8 cellular contexts compared by ENCODE assay signal in the genomic region with DNA sequence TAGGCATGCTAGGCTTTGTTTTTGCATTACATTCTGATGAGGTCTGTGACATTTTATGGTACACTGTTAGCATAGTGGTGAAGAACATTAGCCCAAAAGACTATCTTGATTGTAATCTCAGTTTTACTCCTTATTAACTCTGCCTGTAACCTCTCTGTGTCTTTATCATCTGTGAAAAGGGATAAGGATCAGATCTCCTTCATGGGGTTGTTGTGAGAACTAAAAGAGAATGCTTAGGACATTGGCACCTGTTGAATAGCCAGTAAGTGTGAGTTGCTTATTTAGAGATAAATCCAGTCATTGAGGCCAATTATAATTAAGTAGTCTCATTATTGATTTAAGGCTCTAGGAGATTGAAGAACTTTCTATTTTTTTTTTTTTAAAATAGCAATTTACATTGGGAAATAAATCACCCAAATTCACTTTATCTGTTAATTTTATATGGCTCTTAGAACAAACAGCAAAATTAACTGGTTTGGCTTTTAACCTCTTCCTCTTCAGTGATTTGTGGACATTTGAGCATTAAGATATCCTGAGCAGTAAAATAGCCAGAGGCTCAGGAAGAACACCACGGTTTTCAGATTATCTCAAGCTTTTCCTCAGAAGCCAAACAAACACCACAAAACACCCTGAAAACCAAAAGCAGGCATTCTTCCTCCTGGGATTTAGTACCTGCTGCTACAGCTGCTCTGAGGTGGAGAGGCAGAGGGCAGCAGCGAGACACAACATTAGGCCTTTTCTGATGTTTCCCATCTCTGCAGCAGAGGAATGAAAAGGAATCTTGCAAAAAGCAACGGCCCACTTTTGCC.
DNase-seq lines count a peak whose midpoint lies in the region; ATAC-seq and TF ChIP-seq lines count a peak whose summit lies in the region.

No MANE protein-coding gene starts in this region.

- no peaks in the 10 kb centered on the region for H3K36me3 Mint-ChIP-seq in stimulated activated memory B cell treated with anti-CD40 and anti-IgM and Interleukin-4, amounts not matched to agents 10 μg/mL and 1 μg/mL and 100 μg/mL, for 72 hours
- peaks cover 3% of the 10 kb centered on the region for H3K36me3 Mint-ChIP-seq in activated T-cell treated with anti-CD3 and anti-CD28 coated beads, Interleukin-2, amount 50 U/mL, for 24 hours (ENCODE audit: low read depth)

- no peaks in the 10 kb centered on the region for H3K9me2 ChIP-seq in SK-N-SH

- peak; percentile 77 for TF ChIP-seq RAD21 in SK-N-SH (IDR thresholded peaks at IDR 0.05; ENCODE audit: low read length)

- CTCF ChIA-PET in A673 (lab: Charles Lee) (interaction anchor here (0.6 kb wide), 1 partner anchor 87 kb away, joined by 3 read pairs; no protein-coding TSS in a partner anchor), SK-N-SH (lab: Yijun Ruan, JAX) (interaction anchor here (0.8 to 1.7 kb wide), 23 partner anchors 8 to 557 kb away, joined by 3 to 12 read pairs (median 4); no protein-coding TSS in a partner anchor)

- no peaks in the 10 kb centered on the region for H3K9me3 ChIP-seq in A673 (ENCODE audit: low read depth, low read length, poor library complexity, severe bottlenecking)
- no peaks in the 10 kb centered on the region for H3K9me3 ChIP-seq in SK-N-SH

- H3K9ac ChIP-seq in SK-N-SH: no peak overlapping the region

- no peaks in the 10 kb centered on the region for H3K27me3 ChIP-seq in A673 (replicated peaks; ENCODE audit: insufficient read depth, low read depth, low read length, poor library complexity)
- no peaks in the 10 kb centered on the region for H3K27me3 ChIP-seq in SK-N-SH (ENCODE audit: insufficient read depth)

- H3K4me3 ChIP-seq in A673 (ENCODE audit: low read depth, low read length, poor library complexity, severe bottlenecking) (no peak overlapping the region), SK-N-SH (ENCODE audit: low read depth in 2 of 2, low read length in 1 of 2) (no peak overlapping the region)

- no peak overlapping the region for H3K4me2 ChIP-seq in SK-N-SH

- no peaks in the 10 kb centered on the region for H3K4me1 Mint-ChIP-seq in stimulated activated memory B cell treated with anti-CD40 and anti-IgM and Interleukin-4, amounts not matched to agents 10 μg/mL and 1 μg/mL and 100 μg/mL, for 72 hours
- H3K4me1 Mint-ChIP-seq in activated T-cell treated with anti-CD3 and anti-CD28 coated beads, Interleukin-2, amount 50 U/mL, for 24 hours (ENCODE audit: low read depth): peaks cover 5% of the 10 kb centered on the region

- no peak overlapping the region for H3K4me3 Mint-ChIP-seq in stimulated activated memory B cell treated with anti-CD40 and anti-IgM and Interleukin-4, amounts not matched to agents 10 μg/mL and 1 μg/mL and 100 μg/mL, for 72 hours
- no peak overlapping the region for H3K4me3 Mint-ChIP-seq in activated T-cell treated with anti-CD3 and anti-CD28 coated beads, Interleukin-2, amount 50 U/mL, for 24 hours

- peak; percentile 67 for TF ChIP-seq CTCF in A673 (conservative IDR thresholded peaks at IDR 0.05; ENCODE audit: low read depth, low read length)
- peak; percentile 52 for TF ChIP-seq CTCF in GM13977 (IDR thresholded peaks at IDR 0.05; ENCODE audit: extremely low read depth, insufficient read depth, missing control alignments)
- peak; percentile 51 for TF ChIP-seq CTCF in SK-N-SH (IDR thresholded peaks at IDR 0.05)

- intact Hi-C loops in A673 (cut with micrococcal nuclease; ENCODE audit: unreplicated experiment): no loop called here

- H3K79me2 ChIP-seq in SK-N-SH (ENCODE audit: insufficient read depth): no peaks in the 10 kb centered on the region

- H3K4me1 ChIP-seq in A673 (ENCODE audit: insufficient read depth, low read length, poor library complexity, severe bottlenecking): peaks cover 28% of the 10 kb centered on the region
- H3K4me1 ChIP-seq in SK-N-SH (ENCODE audit: control insufficient read depth in 1 of 2, insufficient read depth in 2 of 2, low read depth in 1 of 2, low read length in 1 of 2): peaks cover 0 to 13% of the 10 kb centered on the region in 2 experiments; a peak in 2 of 4 replicates

- H3K27ac ChIP-seq in A673 (ENCODE audit: low read depth, low read length, poor library complexity, severe bottlenecking): no peak overlapping the region
- H3K27ac ChIP-seq in SK-N-SH (ENCODE audit: low read depth in 2 of 2, low read length in 1 of 2): no peak overlapping the region

- no peak for TF ChIP-seq EP300 in SK-N-SH (IDR thresholded peaks at IDR 0.05; ENCODE audit: borderline replicate concordance in 1 of 2, low read depth in 1 of 2, low read length in 1 of 2)

- H4K20me1 ChIP-seq in SK-N-SH (ENCODE audit: insufficient read depth): no peaks in the 10 kb centered on the region

- H3K36me3 ChIP-seq in A673 (ENCODE audit: insufficient read depth, low read length, poor library complexity, severe bottlenecking): no peaks in the 10 kb centered on the region
- H3K36me3 ChIP-seq in SK-N-SH (replicated peaks in 1 of 2; ENCODE audit: control insufficient read depth in 1 of 2, insufficient read depth in 2 of 2, low read length in 1 of 2): peaks cover 8 to 14% of the 10 kb centered on the region in 2 experiments

- in situ Hi-C loops in GM13977 (cut with MboI; ENCODE audit: low pct_unique_long_range_greater_than_20kb, low sequenced_read_pairs, unreplicated experiment): no loop called here

- no peaks in the 10 kb centered on the region for H3K9me3 Mint-ChIP-seq in stimulated activated memory B cell treated with anti-CD40 and anti-IgM and Interleukin-4, amounts not matched to agents 10 μg/mL and 1 μg/mL and 100 μg/mL, for 72 hours
- no peaks in the 10 kb centered on the region for H3K9me3 Mint-ChIP-seq in activated T-cell treated with anti-CD3 and anti-CD28 coated beads, Interleukin-2, amount 50 U/mL, for 24 hours

- no peaks in the 10 kb centered on the region for H3K27me3 Mint-ChIP-seq in stimulated activated memory B cell treated with anti-CD40 and anti-IgM and Interleukin-4, amounts not matched to agents 10 μg/mL and 1 μg/mL and 100 μg/mL, for 72 hours
- no peaks in the 10 kb centered on the region for H3K27me3 Mint-ChIP-seq in activated T-cell treated with anti-CD3 and anti-CD28 coated beads, Interleukin-2, amount 50 U/mL, for 24 hours

- no TSS peak for BruUV-seq in A673 (replicated peaks; lab: Mats Ljungman, UMichigan)

- DNase-seq in A673 (ENCODE audit: low spot score) (peak; percentile 59), GM13977 (ENCODE audit: low spot score) (no peak), SK-N-SH (peak; percentile 66), iPS DF 4.7 (ENCODE audit: extremely low read depth, low spot score) (peak; percentile 25)
- DNase-seq in activated effector memory CD4-positive, alpha-beta T cell treated with anti-CD3 and anti-CD28 coated beads, Interleukin-2, amount 50 U/mL, for 16 hours: no peak
- DNase-seq in activated T-cell treated with anti-CD3 and anti-CD28 coated beads, Interleukin-2, amount 50 U/mL, for 24 hours: no peak

- H3F3A ChIP-seq in SK-N-SH (replicated peaks; ENCODE audit: insufficient read depth): no peaks in the 10 kb centered on the region

- no peak for ATAC-seq in stimulated activated memory B cell treated with anti-CD40 and anti-IgM and Interleukin-4, amounts not matched to agents 10 μg/mL and 1 μg/mL and 100 μg/mL, for 72 hours
- no peak for ATAC-seq in GM19397 (IDR thresholded peaks at IDR 0.05; ENCODE audit: unreplicated experiment)

- H2AFZ ChIP-seq in SK-N-SH (ENCODE audit: low read depth): no peak overlapping the region

- POLR2A ChIA-PET in A673 (lab: Charles Lee; ENCODE audit: low non-redundant PET) (no interaction called here), SK-N-SH (lab: Yijun Ruan, JAX) (no interaction called here)

- WGBS in SK-N-SH (ENCODE audit: low lambda C conversion rate): 59% methylated on average over 3 of the region's 3 CpGs

- no peak overlapping the region for H3K27ac Mint-ChIP-seq in stimulated activated memory B cell treated with anti-CD40 and anti-IgM and Interleukin-4, amounts not matched to agents 10 μg/mL and 1 μg/mL and 100 μg/mL, for 72 hours
- no peak overlapping the region for H3K27ac Mint-ChIP-seq in activated T-cell treated with anti-CD3 and anti-CD28 coated beads, Interleukin-2, amount 50 U/mL, for 24 hours

TF ChIP-seq in SK-N-SH, 30 proteins besides CTCF, POLR2A, EP300 and RAD21:
- TF ChIP-seq SMC3 (IDR thresholded peaks at IDR 0.05; ENCODE audit: low read depth, low read length) (peak; percentile 57), TEAD4 (IDR thresholded peaks at IDR 0.05; ENCODE audit: borderline replicate concordance, insufficient read depth) (no peak)

Comparison
In these comparisons a context has a peak if more than half of its experiments do, and no peak if none do; other contexts are left out.
1. DNase-seq: peak in A673 (single experiment), SK-N-SH (single experiment) and iPS DF 4.7 (single experiment); none in GM13977 (single experiment), activated effector memory CD4-positive, alpha-beta T cell treated with anti-CD3 and anti-CD28 coated beads, Interleukin-2, amount 50 U/mL, for 16 hours (single experiment) and activated T-cell treated with anti-CD3 and anti-CD28 coated beads, Interleukin-2, amount 50 U/mL, for 24 hours (single experiment).
2. Peak in every context shown above with its lines, with median percentiles within 50 percentile points of each other: CTCF ChIP-seq.